Comparison of ENCODE assay signal across 1 cellular context in genomic region chr21:36459098-36459497, GRCh38.
TF ChIP-seq lines count a peak whose summit lies in the region.

No MANE protein-coding gene starts in this region.

TF ChIP-seq in HepG2, 621 proteins besides CTCF, POLR2A, EP300 and RAD21 (continued from another document):
- no peak for TF ChIP-seq UBTF (CRISPR knock-in tag; IDR thresholded peaks at IDR 0.05)
- TF ChIP-seq HNRNPUL1 (IDR thresholded peaks at IDR 0.05; ENCODE audit: low read depth, low read length): no peak
